Comparison of ENCODE assay signal across 18 cellular contexts in the genomic region with DNA sequence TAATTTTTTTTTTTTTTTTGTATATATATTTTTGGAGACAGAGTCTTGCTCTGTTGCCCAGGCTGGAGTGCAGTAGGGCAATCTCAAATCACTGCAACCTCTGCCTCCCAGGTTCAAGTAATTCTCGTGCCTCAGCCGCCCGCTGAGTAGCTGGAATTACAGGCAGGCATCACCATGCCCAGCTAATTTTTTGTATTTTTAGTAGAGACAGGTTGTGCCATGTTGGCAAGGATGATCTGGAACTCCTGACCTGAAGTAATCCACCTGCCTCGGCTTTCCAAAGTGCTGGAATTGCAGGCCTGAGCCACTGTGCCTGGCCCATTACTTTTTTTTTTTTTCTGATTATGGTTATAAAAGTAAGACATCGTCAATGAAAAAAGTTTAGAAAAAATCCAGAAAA.
A peak's percentile ranks its signal among the peaks of the same experiment; 100 is the strongest.
DNase-seq lines count a peak whose midpoint lies in the region; TF ChIP-seq lines count a peak whose summit lies in the region.
"Had no signal": no experiment of that assay in that cellular context is flagged by ENCODE, and none has a peak within 500 bp of the region (broad histone marks: within the 10 kb centered on the region; RNA-seq: fewer than 3 reads in every experiment).

No MANE protein-coding gene starts in this region.

- no peak overlapping the region for H3K4me3 ChIP-seq in endodermal cell (ENCODE audit: low read length)
- H3K4me3 ChIP-seq in trophoblast cell (ENCODE audit: low read depth, low read length) = no peak overlapping the region
- no peak overlapping the region for H3K4me3 ChIP-seq in PC-9
- H3K4me3 ChIP-seq: A549, GM23248 had no signal

- H2BK5ac ChIP-seq in trophoblast cell (ENCODE audit: low read depth, low read length, poor library complexity) = peak overlapping the region; percentile 40

- H3K27me3 ChIP-seq in endodermal cell (ENCODE audit: control insufficient read depth, insufficient read depth, low read length, poor library complexity, severe bottlenecking) (no peaks in the 10 kb centered on the region), trophoblast cell (ENCODE audit: insufficient read depth, low read length) (no peaks in the 10 kb centered on the region), PC-9 (ENCODE audit: insufficient read depth, low read depth) (no peaks in the 10 kb centered on the region)

- no peak overlapping the region for H3K23ac ChIP-seq in trophoblast cell (ENCODE audit: low read length)

- H3K9ac ChIP-seq in endodermal cell (ENCODE audit: extremely low read depth, low read length, poor library complexity, severe bottlenecking) = no peak overlapping the region
- H3K9ac ChIP-seq in trophoblast cell (ENCODE audit: low read length) = no peak overlapping the region
- H3K9ac ChIP-seq: GM23248 had no signal

- H3K4me1 ChIP-seq in endodermal cell (ENCODE audit: control insufficient read depth, insufficient read depth, low read length) = no peaks in the 10 kb centered on the region
- no peaks in the 10 kb centered on the region for H3K4me1 ChIP-seq in trophoblast cell (ENCODE audit: control insufficient read depth in 1 of 2, insufficient read depth in 2 of 2, low read length in 2 of 2)
- H3K4me1 ChIP-seq in PC-9 (replicated peaks; ENCODE audit: insufficient read depth) = 0 out of 2 replicates have a peak, but pooled peaks cover 5% of the 10 kb centered on the region
- H3K4me1 ChIP-seq: A549 had no signal

- no TSS peak for BruUV-seq in PC-9 (replicated peaks; lab: Mats Ljungman, UMichigan)

- no peak overlapping the region for H3K27ac Mint-ChIP-seq in endodermal cell
- H3K27ac Mint-ChIP-seq: CD4-positive, alpha-beta memory T cell had no signal

- CTCF ChIA-PET in PC-9 (lab: Charles Lee) = no interaction called here

- H2BK12ac ChIP-seq in trophoblast cell (ENCODE audit: low read length) = no peak overlapping the region

- H3K36me3 Mint-ChIP-seq in endodermal cell (ENCODE audit: low read depth) = no peaks in the 10 kb centered on the region
- H3K36me3 Mint-ChIP-seq: CD4-positive, alpha-beta memory T cell had no signal

- no peaks in the 10 kb centered on the region for H4K20me1 ChIP-seq in PC-9 (ENCODE audit: insufficient read depth)

- H3K9me3 Mint-ChIP-seq in endodermal cell = no peaks in the 10 kb centered on the region
- H3K9me3 Mint-ChIP-seq: CD4-positive, alpha-beta memory T cell had no signal

- no peak overlapping the region for H2AK5ac ChIP-seq in trophoblast cell (ENCODE audit: low read length)

- H3F3A ChIP-seq in PC-9 (ENCODE audit: insufficient read depth, low read depth) = no peaks in the 10 kb centered on the region

- no peak overlapping the region for H2BK120ac ChIP-seq in trophoblast cell (ENCODE audit: insufficient read depth, low read length, poor library complexity)

- no peak overlapping the region for H4K12ac ChIP-seq in trophoblast cell (ENCODE audit: low read depth, low read length)

- H3K79me1 ChIP-seq in trophoblast cell (ENCODE audit: low read length) = no peaks in the 10 kb centered on the region

- H3K18ac ChIP-seq in trophoblast cell (ENCODE audit: low read length) = no peak overlapping the region

- H3K4me1 Mint-ChIP-seq in endodermal cell = no peaks in the 10 kb centered on the region
- H3K4me1 Mint-ChIP-seq: CD4-positive, alpha-beta memory T cell had no signal

- WGBS in endodermal cell (ENCODE audit: insufficient coverage in 1 of 2, insufficient read length in 1 of 2), 2 experiments = 91 to 97% methylated on average over 3 to 5 of the region's 5 CpGs
- WGBS in trophoblast cell (ENCODE audit: extremely low coverage, insufficient coverage, insufficient read length) = no CpG with 5 or more reads among the region's 5 CpGs

- H3K4me3 Mint-ChIP-seq in endodermal cell = no peak overlapping the region
- H3K4me3 Mint-ChIP-seq: CD4-positive, alpha-beta memory T cell had no signal

- H3K27ac ChIP-seq in endodermal cell (ENCODE audit: low read depth, low read length) (no peak overlapping the region), trophoblast cell (ENCODE audit: low read depth, low read length) (no peak overlapping the region), PC-9 (no peak overlapping the region)
- H3K27ac ChIP-seq: A549, GM23248 had no signal

- peak overlapping the region; percentile 10 for H4K8ac ChIP-seq in trophoblast cell (ENCODE audit: low read depth, low read length)

- peak; percentile 11 for DNase-seq in activated CD8-positive, alpha-beta memory T cell treated with anti-CD3 and anti-CD28 coated beads for 24 hours
- no peak for DNase-seq in activated CD8-positive, alpha-beta memory T cell treated with anti-CD3 and anti-CD28 coated beads, Interleukin-2, amount 50 U/mL, for 48 hours
- DNase-seq in endodermal cell (peak; percentile 10), trophoblast cell (no peak), PC-9 (no peak), NCI-H2029 (lab: John Stamatoyannopoulos, UW) (no peak)
- DNase-seq: 8988T; ACHN; AML-193; Calu3; CD4-positive, alpha-beta memory T cell; COR-L47; DMS53; DMS79 treated with DMSO at 0.1 percent for 48 hours; GM23248; H7; HCEC 1CT had no signal

- no peak for TF ChIP-seq CTCF in endodermal cell (conservative IDR thresholded peaks at IDR 0.05)
- TF ChIP-seq CTCF in PC-9 (conservative IDR thresholded peaks at IDR 0.05) = no peak

- no peak overlapping the region for H3K4ac ChIP-seq in trophoblast cell (ENCODE audit: low read depth, low read length)

- POLR2A ChIA-PET in PC-9 (lab: Charles Lee; ENCODE audit: unreplicated experiment) = no interaction called here

- peak overlapping the region; percentile 37 for H4K91ac ChIP-seq in trophoblast cell (ENCODE audit: low read depth, low read length)

- no peaks in the 10 kb centered on the region for H3K9me2 ChIP-seq in PC-9 (ENCODE audit: insufficient read depth)

- H3K79me2 ChIP-seq in trophoblast cell (ENCODE audit: control insufficient read depth, insufficient read depth, low read length, poor library complexity) = no peaks in the 10 kb centered on the region
- no peaks in the 10 kb centered on the region for H3K79me2 ChIP-seq in PC-9 (ENCODE audit: low read depth)

- no peaks in the 10 kb centered on the region for H3K36me3 ChIP-seq in endodermal cell (ENCODE audit: control insufficient read depth, insufficient read depth, low read length)
- H3K36me3 ChIP-seq in trophoblast cell (ENCODE audit: control insufficient read depth in 1 of 2, insufficient read depth in 2 of 2, low read length in 2 of 2) = no peaks in the 10 kb centered on the region
- no peaks in the 10 kb centered on the region for H3K36me3 ChIP-seq in PC-9 (ENCODE audit: low read depth)

- H3K4me2 ChIP-seq in trophoblast cell (ENCODE audit: low read length) (no peak overlapping the region), PC-9 (no peak overlapping the region)
- H3K4me2 ChIP-seq: A549 had no signal

- H2AFZ ChIP-seq in trophoblast cell (ENCODE audit: insufficient read depth, low read length, poor library complexity) (no peak overlapping the region), PC-9 (no peak overlapping the region)
- H2AFZ ChIP-seq: GM23248 had no signal

- no peak overlapping the region for H3K14ac ChIP-seq in trophoblast cell (ENCODE audit: low read length)

- intact Hi-C loops in PC-9 (cut with micrococcal nuclease; ENCODE audit: unreplicated experiment) = no loop called here

- H3K27me3 Mint-ChIP-seq in endodermal cell (ENCODE audit: insufficient read depth) = no peaks in the 10 kb centered on the region

- H3K9me3 ChIP-seq in endodermal cell (ENCODE audit: control insufficient read depth, low read length) (no peaks in the 10 kb centered on the region), trophoblast cell (ENCODE audit: insufficient read depth, low read depth, low read length) (no peaks in the 10 kb centered on the region), PC-9 (ENCODE audit: insufficient read depth, low read depth) (no peaks in the 10 kb centered on the region)
- H3K9me3 ChIP-seq: A549 had no signal

Comparison
In these comparisons a context has a peak if more than half of its experiments do, and no peak if none do; other contexts are left out.
1. DNase-seq: peak in activated CD8-positive, alpha-beta memory T cell treated with anti-CD3 and anti-CD28 coated beads for 24 hours (single experiment) and endodermal cell (single experiment); none in activated CD8-positive, alpha-beta memory T cell treated with anti-CD3 and anti-CD28 coated beads, Interleukin-2, amount 50 U/mL, for 48 hours (single experiment), trophoblast cell (0 of 2), PC-9 (0 of 2) and NCI-H2029 (single experiment).